In genomic region chr20:53658973-53659372, GRCh38 we compare ENCODE assay signal across 21 cellular contexts.
DNase-seq lines count a peak whose midpoint lies in the region; ATAC-seq and TF ChIP-seq lines count a peak whose summit lies in the region.
"Had no signal": no experiment of that assay in that cellular context is flagged by ENCODE, and none has a peak within 500 bp of the region (broad histone marks: within the 10 kb centered on the region; RNA-seq: fewer than 3 reads in every experiment).

No MANE protein-coding gene starts in this region.

- no peak overlapping the region for H2AFZ ChIP-seq in smooth muscle cell (ENCODE audit: low read depth)

- H3K4me3 Mint-ChIP-seq in endodermal cell = peak overlapping the region; percentile 63
- H3K4me3 Mint-ChIP-seq: mesothelial cell of epicardium had no signal

- H3K27ac ChIP-seq in endodermal cell (ENCODE audit: low read depth, low read length) = no peak overlapping the region
- H3K27ac ChIP-seq in smooth muscle cell (ENCODE audit: low read depth) = peak overlapping the region; percentile 83
- H3K27ac ChIP-seq: gastrocnemius medialis, WERI-Rb-1 had no signal

- no peaks in the 10 kb centered on the region for H4K20me1 ChIP-seq in smooth muscle cell (ENCODE audit: low read depth)

- POLR2A ChIA-PET in HEK293T (lab: Yijun Ruan, JAX) = interaction anchor here (1.3 kb wide), 1 partner anchor 80 kb away, joined by 5 read pairs; no protein-coding TSS in a partner anchor

- TF ChIP-seq CTCF in endodermal cell (conservative IDR thresholded peaks at IDR 0.05) (no peak), smooth muscle cell (IDR thresholded peaks at IDR 0.05; ENCODE audit: borderline replicate concordance, insufficient read depth, poor library complexity, severe bottlenecking) (no peak)

- H3K27me3 ChIP-seq in endodermal cell (ENCODE audit: control insufficient read depth, insufficient read depth, low read length, poor library complexity, severe bottlenecking) (no peaks in the 10 kb centered on the region), smooth muscle cell (ENCODE audit: low read depth) (no peaks in the 10 kb centered on the region)
- H3K27me3 ChIP-seq: gastrocnemius medialis had no signal

- peaks cover 4% of the 10 kb centered on the region for H3K4me1 ChIP-seq in endodermal cell (ENCODE audit: control insufficient read depth, insufficient read depth, low read length)
- H3K4me1 ChIP-seq in smooth muscle cell (ENCODE audit: low read depth) = peaks cover 45% of the 10 kb centered on the region
- H3K4me1 ChIP-seq: gastrocnemius medialis had no signal

- no peak overlapping the region for H3K27ac Mint-ChIP-seq in endodermal cell

- H3K4me3 ChIP-seq in endodermal cell (ENCODE audit: low read length) = no peak overlapping the region
- no peak overlapping the region for H3K4me3 ChIP-seq in smooth muscle cell
- H3K4me3 ChIP-seq: gastrocnemius medialis, prostate gland had no signal

- H3K36me3 ChIP-seq in endodermal cell (ENCODE audit: control insufficient read depth, insufficient read depth, low read length) (no peaks in the 10 kb centered on the region), smooth muscle cell (ENCODE audit: low read depth) (no peaks in the 10 kb centered on the region)
- H3K36me3 ChIP-seq: gastrocnemius medialis, prostate gland, WERI-Rb-1 had no signal

- no peak overlapping the region for H3K4me2 ChIP-seq in smooth muscle cell

- H3K27me3 Mint-ChIP-seq in endodermal cell (ENCODE audit: insufficient read depth) = no peaks in the 10 kb centered on the region

- peak; percentile 56 for DNase-seq in activated effector memory CD4-positive, alpha-beta T cell treated with anti-CD3 and anti-CD28 coated beads, Interleukin-2, amount 50 U/mL, for 16 hours
- DNase-seq in activated effector memory CD4-positive, alpha-beta T cell treated with Interleukin-2 at 50 U/mL for 16 hours = no peak
- DNase-seq in NCI-H2171 treated with DMSO at 0.1 percent for 48 hours (lab: John Stamatoyannopoulos, UW) (peak; percentile 89), endodermal cell (no peak), smooth muscle cell (lab: John Stamatoyannopoulos, UW; ENCODE audit: unreplicated experiment) (no peak), HEK293T (ENCODE audit: extremely low spot score) (no peak), GM03348 (ENCODE audit: low spot score) (no peak)
- DNase-seq: activated CD8-positive, alpha-beta memory T cell treated with anti-CD3 and anti-CD28 coated beads for 24 hours; activated T-cell treated with anti-CD3 and anti-CD28 coated beads, Interleukin-2, amount 50 U/mL, for 48 hours; dermis blood vessel endothelial cell; gastrocnemius medialis; Karpas-422; NCI-H1092; NCI-H2029 treated with DMSO at 0.1 percent for 48 hours; Right ventricle myocardium superior; stimulated activated CD8-positive, alpha-beta memory T cell treated with anti-CD3 and anti-CD28 coated beads, Interleukin-4, amount 100 ng/mL, for 48 hours; WERI-Rb-1 had no signal

- ATAC-seq in HG02610 (IDR thresholded peaks at IDR 0.05; ENCODE audit: unreplicated experiment) = no peak
- ATAC-seq: gastrocnemius medialis had no signal

- no peaks in the 10 kb centered on the region for H3K79me2 ChIP-seq in smooth muscle cell (ENCODE audit: low read depth)

- H3K4me1 Mint-ChIP-seq in endodermal cell = peaks cover 32% of the 10 kb centered on the region

- peaks cover 22% of the 10 kb centered on the region for H3F3A ChIP-seq in smooth muscle cell (ENCODE audit: low read depth)

- CTCF ChIA-PET in HEK293T (lab: Yijun Ruan, JAX) = interaction anchor here (1.3 kb wide), 1 partner anchor 20 kb away, joined by 5 read pairs; no protein-coding TSS in a partner anchor

- H3K9ac ChIP-seq in endodermal cell (ENCODE audit: extremely low read depth, low read length, poor library complexity, severe bottlenecking) (no peak overlapping the region), smooth muscle cell (ENCODE audit: low read depth) (no peak overlapping the region)

- H3K9me3 ChIP-seq in endodermal cell (ENCODE audit: control insufficient read depth, low read length) (no peaks in the 10 kb centered on the region), smooth muscle cell (replicated peaks; ENCODE audit: low read depth) (no peaks in the 10 kb centered on the region)
- H3K9me3 ChIP-seq: gastrocnemius medialis, prostate gland had no signal

- WGBS in endodermal cell (ENCODE audit: insufficient coverage in 1 of 2, insufficient read length in 1 of 2), 2 experiments = 94 to 100% methylated on average over 6 to 11 of the region's 11 CpGs
- 83% methylated on average over 11 of the region's 11 CpGs for WGBS in smooth muscle cell (ENCODE audit: low lambda C conversion rate)

- no peaks in the 10 kb centered on the region for H3K36me3 Mint-ChIP-seq in endodermal cell (ENCODE audit: low read depth)
- H3K36me3 Mint-ChIP-seq: CD14-positive monocyte, mesothelial cell of epicardium had no signal

- no peaks in the 10 kb centered on the region for H3K9me3 Mint-ChIP-seq in endodermal cell
- H3K9me3 Mint-ChIP-seq: CD14-positive monocyte, mesothelial cell of epicardium had no signal

TF ChIP-seq in HEK293T, 16 proteins besides CTCF, POLR2A, EP300 and RAD21:
- TF ChIP-seq FOXA1 (IDR thresholded peaks at IDR 0.05) (no peak), ELF4 (IDR thresholded peaks at IDR 0.05) (no peak)

Comparison
In these comparisons a context has a peak if more than half of its experiments do, and no peak if none do; other contexts are left out.
1. DNase-seq: peak in activated effector memory CD4-positive, alpha-beta T cell treated with anti-CD3 and anti-CD28 coated beads, Interleukin-2, amount 50 U/mL, for 16 hours (single experiment) and NCI-H2171 treated with DMSO at 0.1 percent for 48 hours (single experiment); none in activated effector memory CD4-positive, alpha-beta T cell treated with Interleukin-2 at 50 U/mL for 16 hours (single experiment), endodermal cell (single experiment), smooth muscle cell (single experiment), HEK293T (single experiment) and GM03348 (single experiment).